Comparison of ENCODE assay signal across 1 cellular context in the genomic region with DNA sequence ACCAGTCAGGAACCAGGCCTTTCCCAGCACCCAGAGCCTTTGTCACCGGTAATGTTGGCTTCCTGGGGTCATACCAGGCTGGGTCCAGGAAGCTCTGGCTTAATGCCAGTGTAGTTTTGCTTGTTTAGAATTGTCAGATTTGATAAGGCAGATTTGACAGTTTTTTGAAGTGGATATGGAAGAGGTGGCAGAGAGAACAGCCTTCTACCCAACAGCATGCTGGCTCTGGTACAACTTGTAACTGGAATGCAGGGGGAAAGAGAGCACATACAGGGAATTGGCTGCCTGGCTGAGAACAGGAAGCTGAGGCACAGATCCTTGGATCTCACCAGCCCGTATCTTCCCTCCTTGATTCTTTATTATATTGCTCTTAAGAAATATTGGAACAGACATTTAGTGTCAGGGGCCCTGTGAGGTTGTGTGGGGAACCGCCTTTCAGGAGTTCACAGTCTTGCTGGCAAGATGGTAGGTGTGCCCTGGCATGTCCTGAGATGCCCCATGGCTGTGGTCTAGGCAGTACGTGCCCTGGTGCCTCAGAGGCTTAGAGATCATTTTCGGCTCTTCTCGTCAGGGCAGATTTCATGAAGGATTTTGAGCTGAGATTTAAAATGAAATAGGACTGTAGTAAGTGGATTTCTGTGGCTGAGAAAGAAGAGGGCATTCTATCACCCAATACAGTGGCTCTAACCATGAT.
TF ChIP-seq lines count a peak whose summit lies in the region.

No MANE protein-coding gene starts in this region.

TF ChIP-seq in GM12878, 131 proteins besides CTCF, POLR2A, EP300 and RAD21:
- TF ChIP-seq, protein P1, sequence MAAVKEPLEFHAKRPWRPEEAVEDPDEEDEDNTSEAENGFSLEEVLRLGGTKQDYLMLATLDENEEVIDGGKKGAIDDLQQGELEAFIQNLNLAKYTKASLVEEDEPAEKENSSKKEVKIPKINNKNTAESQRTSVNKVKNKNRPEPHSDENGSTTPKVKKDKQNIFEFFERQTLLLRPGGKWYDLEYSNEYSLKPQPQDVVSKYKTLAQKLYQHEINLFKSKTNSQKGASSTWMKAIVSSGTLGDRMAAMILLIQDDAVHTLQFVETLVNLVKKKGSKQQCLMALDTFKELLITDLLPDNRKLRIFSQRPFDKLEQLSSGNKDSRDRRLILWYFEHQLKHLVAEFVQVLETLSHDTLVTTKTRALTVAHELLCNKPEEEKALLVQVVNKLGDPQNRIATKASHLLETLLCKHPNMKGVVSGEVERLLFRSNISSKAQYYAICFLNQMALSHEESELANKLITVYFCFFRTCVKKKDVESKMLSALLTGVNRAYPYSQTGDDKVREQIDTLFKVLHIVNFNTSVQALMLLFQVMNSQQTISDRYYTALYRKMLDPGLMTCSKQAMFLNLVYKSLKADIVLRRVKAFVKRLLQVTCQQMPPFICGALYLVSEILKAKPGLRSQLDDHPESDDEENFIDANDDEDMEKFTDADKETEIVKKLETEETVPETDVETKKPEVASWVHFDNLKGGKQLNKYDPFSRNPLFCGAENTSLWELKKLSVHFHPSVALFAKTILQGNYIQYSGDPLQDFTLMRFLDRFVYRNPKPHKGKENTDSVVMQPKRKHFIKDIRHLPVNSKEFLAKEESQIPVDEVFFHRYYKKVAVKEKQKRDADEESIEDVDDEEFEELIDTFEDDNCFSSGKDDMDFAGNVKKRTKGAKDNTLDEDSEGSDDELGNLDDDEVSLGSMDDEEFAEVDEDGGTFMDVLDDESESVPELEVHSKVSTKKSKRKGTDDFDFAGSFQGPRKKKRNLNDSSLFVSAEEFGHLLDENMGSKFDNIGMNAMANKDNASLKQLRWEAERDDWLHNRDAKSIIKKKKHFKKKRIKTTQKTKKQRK (IDR thresholded peaks at IDR 0.05; ENCODE audit: low read depth, low read length), result no peak
- no peak for TF ChIP-seq ZNF24 (IDR thresholded peaks at IDR 0.05)
- no peak for TF ChIP-seq ZNF207 (IDR thresholded peaks at IDR 0.05; ENCODE audit: borderline replicate concordance)
- TF ChIP-seq CHD2 (IDR thresholded peaks at IDR 0.05; ENCODE audit: borderline replicate concordance, low read depth, low read length), result no peak
- TF ChIP-seq, protein P2, sequence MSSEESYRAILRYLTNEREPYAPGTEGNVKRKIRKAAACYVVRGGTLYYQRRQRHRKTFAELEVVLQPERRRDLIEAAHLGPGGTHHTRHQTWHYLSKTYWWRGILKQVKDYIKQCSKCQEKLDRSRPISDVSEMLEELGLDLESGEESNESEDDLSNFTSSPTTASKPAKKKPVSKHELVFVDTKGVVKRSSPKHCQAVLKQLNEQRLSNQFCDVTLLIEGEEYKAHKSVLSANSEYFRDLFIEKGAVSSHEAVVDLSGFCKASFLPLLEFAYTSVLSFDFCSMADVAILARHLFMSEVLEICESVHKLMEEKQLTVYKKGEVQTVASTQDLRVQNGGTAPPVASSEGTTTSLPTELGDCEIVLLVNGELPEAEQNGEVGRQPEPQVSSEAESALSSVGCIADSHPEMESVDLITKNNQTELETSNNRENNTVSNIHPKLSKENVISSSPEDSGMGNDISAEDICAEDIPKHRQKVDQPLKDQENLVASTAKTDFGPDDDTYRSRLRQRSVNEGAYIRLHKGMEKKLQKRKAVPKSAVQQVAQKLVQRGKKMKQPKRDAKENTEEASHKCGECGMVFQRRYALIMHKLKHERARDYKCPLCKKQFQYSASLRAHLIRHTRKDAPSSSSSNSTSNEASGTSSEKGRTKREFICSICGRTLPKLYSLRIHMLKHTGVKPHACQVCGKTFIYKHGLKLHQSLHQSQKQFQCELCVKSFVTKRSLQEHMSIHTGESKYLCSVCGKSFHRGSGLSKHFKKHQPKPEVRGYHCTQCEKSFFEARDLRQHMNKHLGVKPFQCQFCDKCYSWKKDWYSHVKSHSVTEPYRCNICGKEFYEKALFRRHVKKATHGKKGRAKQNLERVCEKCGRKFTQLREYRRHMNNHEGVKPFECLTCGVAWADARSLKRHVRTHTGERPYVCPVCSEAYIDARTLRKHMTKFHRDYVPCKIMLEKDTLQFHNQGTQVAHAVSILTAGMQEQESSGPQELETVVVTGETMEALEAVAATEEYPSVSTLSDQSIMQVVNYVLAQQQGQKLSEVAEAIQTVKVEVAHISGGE (CRISPR knock-in tag; IDR thresholded peaks at IDR 0.05), result no peak
- TF ChIP-seq NR2C1 (IDR thresholded peaks at IDR 0.05), result no peak
- no peak for TF ChIP-seq IRF4 (IDR thresholded peaks at IDR 0.05; ENCODE audit: low read depth, low read length)
- TF ChIP-seq FOS (IDR thresholded peaks at IDR 0.05; ENCODE audit: borderline replicate concordance, extremely low read depth, insufficient read length), result no peak
- TF ChIP-seq, protein P3, sequence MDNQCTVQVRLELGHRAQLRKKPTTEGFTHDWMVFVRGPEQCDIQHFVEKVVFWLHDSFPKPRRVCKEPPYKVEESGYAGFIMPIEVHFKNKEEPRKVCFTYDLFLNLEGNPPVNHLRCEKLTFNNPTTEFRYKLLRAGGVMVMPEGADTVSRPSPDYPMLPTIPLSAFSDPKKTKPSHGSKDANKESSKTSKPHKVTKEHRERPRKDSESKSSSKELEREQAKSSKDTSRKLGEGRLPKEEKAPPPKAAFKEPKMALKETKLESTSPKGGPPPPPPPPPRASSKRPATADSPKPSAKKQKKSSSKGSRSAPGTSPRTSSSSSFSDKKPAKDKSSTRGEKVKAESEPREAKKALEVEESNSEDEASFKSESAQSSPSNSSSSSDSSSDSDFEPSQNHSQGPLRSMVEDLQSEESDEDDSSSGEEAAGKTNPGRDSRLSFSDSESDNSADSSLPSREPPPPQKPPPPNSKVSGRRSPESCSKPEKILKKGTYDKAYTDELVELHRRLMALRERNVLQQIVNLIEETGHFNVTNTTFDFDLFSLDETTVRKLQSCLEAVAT (IDR thresholded peaks at IDR 0.05), result no peak
- no peak for TF ChIP-seq NRF1 (conservative IDR thresholded peaks at IDR 0.05; ENCODE audit: low read depth, low read length)
- TF ChIP-seq CEBPB (IDR thresholded peaks at IDR 0.05; ENCODE audit: borderline replicate concordance in 1 of 2, low read depth in 2 of 2, low read length in 2 of 2), result no peak
- TF ChIP-seq, protein P4, sequence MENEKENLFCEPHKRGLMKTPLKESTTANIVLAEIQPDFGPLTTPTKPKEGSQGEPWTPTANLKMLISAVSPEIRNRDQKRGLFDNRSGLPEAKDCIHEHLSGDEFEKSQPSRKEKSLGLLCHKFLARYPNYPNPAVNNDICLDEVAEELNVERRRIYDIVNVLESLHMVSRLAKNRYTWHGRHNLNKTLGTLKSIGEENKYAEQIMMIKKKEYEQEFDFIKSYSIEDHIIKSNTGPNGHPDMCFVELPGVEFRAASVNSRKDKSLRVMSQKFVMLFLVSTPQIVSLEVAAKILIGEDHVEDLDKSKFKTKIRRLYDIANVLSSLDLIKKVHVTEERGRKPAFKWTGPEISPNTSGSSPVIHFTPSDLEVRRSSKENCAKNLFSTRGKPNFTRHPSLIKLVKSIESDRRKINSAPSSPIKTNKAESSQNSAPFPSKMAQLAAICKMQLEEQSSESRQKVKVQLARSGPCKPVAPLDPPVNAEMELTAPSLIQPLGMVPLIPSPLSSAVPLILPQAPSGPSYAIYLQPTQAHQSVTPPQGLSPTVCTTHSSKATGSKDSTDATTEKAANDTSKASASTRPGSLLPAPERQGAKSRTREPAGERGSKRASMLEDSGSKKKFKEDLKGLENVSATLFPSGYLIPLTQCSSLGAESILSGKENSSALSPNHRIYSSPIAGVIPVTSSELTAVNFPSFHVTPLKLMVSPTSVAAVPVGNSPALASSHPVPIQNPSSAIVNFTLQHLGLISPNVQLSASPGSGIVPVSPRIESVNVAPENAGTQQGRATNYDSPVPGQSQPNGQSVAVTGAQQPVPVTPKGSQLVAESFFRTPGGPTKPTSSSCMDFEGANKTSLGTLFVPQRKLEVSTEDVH (IDR thresholded peaks at IDR 0.05; ENCODE audit: low read depth, partially characterized antibody), result no peak
- TF ChIP-seq, protein P5, sequence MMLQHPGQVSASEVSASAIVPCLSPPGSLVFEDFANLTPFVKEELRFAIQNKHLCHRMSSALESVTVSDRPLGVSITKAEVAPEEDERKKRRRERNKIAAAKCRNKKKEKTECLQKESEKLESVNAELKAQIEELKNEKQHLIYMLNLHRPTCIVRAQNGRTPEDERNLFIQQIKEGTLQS (IDR thresholded peaks at IDR 0.05; ENCODE audit: borderline replicate concordance, extremely low read depth, low read depth, low read length), result no peak
